Comparison of ENCODE assay signal across 8 cellular contexts in the genomic region with DNA sequence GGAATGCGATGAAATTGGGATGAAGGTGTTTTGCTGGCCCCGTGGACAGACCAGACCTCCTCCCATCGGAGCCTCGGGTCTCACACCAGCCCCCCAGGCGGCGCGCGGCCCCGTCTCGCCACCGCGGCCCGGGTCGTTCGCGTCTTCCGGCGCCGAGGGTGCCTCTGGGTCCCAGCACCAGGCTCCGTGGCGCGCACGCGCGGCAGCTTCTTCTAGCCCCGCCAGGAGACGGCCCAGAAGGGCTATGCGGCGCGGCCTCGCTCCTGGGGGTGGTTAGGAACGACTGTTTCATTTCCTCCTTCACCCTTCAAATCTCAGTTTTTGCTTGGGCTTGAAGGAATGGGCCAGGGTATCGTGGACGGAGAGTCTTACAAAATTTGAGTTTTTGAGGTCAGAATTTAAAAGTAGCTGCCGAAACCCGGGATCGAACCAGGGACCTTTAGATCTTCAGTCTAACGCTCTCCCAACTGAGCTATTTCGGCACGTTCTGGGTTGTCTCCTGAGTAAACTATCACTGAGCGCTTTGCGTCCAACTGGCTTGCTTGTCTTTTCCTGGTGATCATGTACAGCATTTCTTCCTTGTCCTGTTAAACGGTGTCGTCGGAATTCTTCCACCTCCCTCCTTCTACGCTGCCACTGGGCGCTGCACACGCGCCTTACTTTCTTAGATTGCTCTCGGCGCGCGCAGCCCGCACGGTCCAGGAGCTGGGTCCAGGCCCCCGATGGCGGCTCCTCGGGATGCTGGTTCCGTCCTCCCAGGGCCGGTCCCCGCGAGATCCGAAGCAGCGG. TPM values are rescaled to one million over a fixed set of nuclear protein-coding genes. Genes with fewer than 3 reads are reported as not detected.
A peak's percentile ranks its signal among the peaks of the same experiment; 100 is the strongest.
DNase-seq lines count a peak whose midpoint lies in the region; ATAC-seq and TF ChIP-seq lines count a peak whose summit lies in the region.

No MANE protein-coding gene starts in this region.

- ATAC-seq in CD8-positive, alpha-beta T cell, result peak; percentile 88
- ATAC-seq in GM19463 (IDR thresholded peaks at IDR 0.05; ENCODE audit: unreplicated experiment) (peak; percentile 88), memory B cell (ENCODE audit: low read depth) (peak; percentile 88)
- ATAC-seq in effector memory CD8-positive, alpha-beta T cell (replicated peaks), result peak; percentile 90

- CTCF ChIA-PET in CD8-positive, alpha-beta T cell (lab: Charles Lee), result interaction anchor here (1.4 to 4.1 kb wide), 5 partner anchors 15 to 114 kb away, joined by 3 to 24 read pairs (median 19); partner anchors contain the start of gene TGDS

- H3K27me3 ChIP-seq in CD8-positive, alpha-beta T cell (ENCODE audit: insufficient read depth, low read length), result no peaks in the 10 kb centered on the region

- peak overlapping the region; percentile 91 for H3K4me3 Mint-ChIP-seq in CD8-positive, alpha-beta T cell
- H3K4me3 Mint-ChIP-seq in effector memory CD8-positive, alpha-beta T cell, result peak overlapping the region; percentile 87 to 88
- peak overlapping the region; percentile 95 for H3K4me3 Mint-ChIP-seq in memory B cell

- H3K4me3 ChIP-seq in CD8-positive, alpha-beta T cell (ENCODE audit: low read depth, low read length), result peak overlapping the region; percentile 84

- no peaks in the 10 kb centered on the region for H3K36me3 ChIP-seq in CD8-positive, alpha-beta T cell (ENCODE audit: insufficient read depth, low read length)

- H3K4me1 ChIP-seq in CD8-positive, alpha-beta T cell (ENCODE audit: insufficient read depth, low read length), result peaks cover 13% of the 10 kb centered on the region

- no peak for TF ChIP-seq CTCF in CD8-positive, alpha-beta T cell (IDR thresholded peaks at IDR 0.05)

- H3K27ac Mint-ChIP-seq in CD8-positive, alpha-beta T cell, result peak overlapping the region; percentile 97
- peak overlapping the region; percentile 99 to 100 for H3K27ac Mint-ChIP-seq in effector memory CD8-positive, alpha-beta T cell
- H3K27ac Mint-ChIP-seq in memory B cell, result peak overlapping the region; percentile 99

- peak; percentile 86 to 96 (median 91) for DNase-seq in CD8-positive, alpha-beta T cell
- peak; percentile 83 for DNase-seq in HPDE6-E6E7 (ENCODE audit: extremely low spot score)
- peak; percentile 23 for DNase-seq in NK-92 (lab: John Stamatoyannopoulos, UW; ENCODE audit: unreplicated experiment)
- DNase-seq in activated CD8-positive, alpha-beta memory T cell treated with anti-CD3 and anti-CD28 coated beads for 4 hours (ENCODE audit: low read depth in 2 of 2), result peak; percentile 78 to 89
- peak; percentile 93 to 96 (median 93) for DNase-seq in effector memory CD8-positive, alpha-beta T cell
- DNase-seq in memory B cell (ENCODE audit: low spot score in 2 of 2), result peak; percentile 89 to 94
- peak; percentile 84 for DNase-seq in stimulated activated CD8-positive, alpha-beta memory T cell treated with anti-CD3 and anti-CD28 coated beads, Interleukin-12 subunit alpha, Interleukin-12 subunit beta, amount 100 ng/mL, for 1 hour (ENCODE audit: low read depth)

- peaks cover 21% of the 10 kb centered on the region for H3K4me1 Mint-ChIP-seq in CD8-positive, alpha-beta T cell (ENCODE audit: low read depth)
- H3K4me1 Mint-ChIP-seq in effector memory CD8-positive, alpha-beta T cell (ENCODE audit: low read depth in 2 of 2), result peaks cover 15 to 18% of the 10 kb centered on the region in 2 donors
- H3K4me1 Mint-ChIP-seq in memory B cell, result peaks cover 18% of the 10 kb centered on the region

- peaks cover 5% of the 10 kb centered on the region for H3K36me3 Mint-ChIP-seq in CD8-positive, alpha-beta T cell
- H3K36me3 Mint-ChIP-seq in effector memory CD8-positive, alpha-beta T cell (ENCODE audit: insufficient read depth), result peaks cover 30% of the 10 kb centered on the region
- peaks cover 1% of the 10 kb centered on the region for H3K36me3 Mint-ChIP-seq in memory B cell

- peak overlapping the region; percentile 92 for H3K27ac ChIP-seq in CD8-positive, alpha-beta T cell (ENCODE audit: low read depth, low read length)

- H3K9me3 ChIP-seq in CD8-positive, alpha-beta T cell (ENCODE audit: low read length), result no peaks in the 10 kb centered on the region

- peaks cover 2% of the 10 kb centered on the region for H3K27me3 Mint-ChIP-seq in CD8-positive, alpha-beta T cell (ENCODE audit: low read depth)
- H3K27me3 Mint-ChIP-seq in effector memory CD8-positive, alpha-beta T cell, result peaks cover 6 to 9% of the 10 kb centered on the region in 2 donors
- H3K27me3 Mint-ChIP-seq in memory B cell, result no peaks in the 10 kb centered on the region

- intact Hi-C loops in CD8-positive, alpha-beta T cell (cut with DNase I, micrococcal nuclease), result loop anchor here (1.0 to 10.0 kb wide), 12 partner anchors 10 to 1127 kb away; partner anchors contain the start of genes DNAJC3 (in 2 of the 2), GPR180 (in 2 of the 2), ABCC4 (in 1 of the 2) and TGDS (in 1 of the 2)

- peaks cover 2% of the 10 kb centered on the region for H3K9me3 Mint-ChIP-seq in CD8-positive, alpha-beta T cell
- H3K9me3 Mint-ChIP-seq in effector memory CD8-positive, alpha-beta T cell, result peaks cover 0 to 2% of the 10 kb centered on the region in 2 donors
- H3K9me3 Mint-ChIP-seq in memory B cell, result no peaks in the 10 kb centered on the region

- POLR2A ChIA-PET in CD8-positive, alpha-beta T cell (lab: Charles Lee), result interaction anchor here (0.6 to 3.9 kb wide), 10 partner anchors 10 to 67 kb away, joined by 3 to 44 read pairs (median 8); partner anchors contain the start of genes GPR180 and TGDS

RNA-seq across cellular contexts. Expression of gene TGDS, which starts 46.5 kb away (rescaled TPM):
- total RNA-seq in CD8-positive, alpha-beta T cell, result 1 to 10 TPM; 4.5 to 4.6 TPM

RNA-seq across cellular contexts. Expression of gene GPR180, which starts 52.2 kb away (rescaled TPM):
- under 1 TPM; 0.64 to 0.71 TPM for total RNA-seq in CD8-positive, alpha-beta T cell

Comparison
In these comparisons a context has a peak if more than half of its experiments do, and no peak if none do; other contexts are left out.
1. Peak in every context shown above with its lines: DNase-seq, ATAC-seq, H3K4me3 ChIP-seq and H3K27ac ChIP-seq.
2. DNase-seq: peak in every context shown above with its lines; median percentile 93 in effector memory CD8-positive, alpha-beta T cell; 92 in memory B cell; 91 in CD8-positive, alpha-beta T cell; 84 in stimulated activated CD8-positive, alpha-beta memory T cell treated with anti-CD3 and anti-CD28 coated beads, Interleukin-12 subunit alpha, Interleukin-12 subunit beta, amount 100 ng/mL, for 1 hour; 84 in activated CD8-positive, alpha-beta memory T cell treated with anti-CD3 and anti-CD28 coated beads for 4 hours; 83 in HPDE6-E6E7; 23 in NK-92.